12 cellular contexts compared by ENCODE assay signal in the genomic region with DNA sequence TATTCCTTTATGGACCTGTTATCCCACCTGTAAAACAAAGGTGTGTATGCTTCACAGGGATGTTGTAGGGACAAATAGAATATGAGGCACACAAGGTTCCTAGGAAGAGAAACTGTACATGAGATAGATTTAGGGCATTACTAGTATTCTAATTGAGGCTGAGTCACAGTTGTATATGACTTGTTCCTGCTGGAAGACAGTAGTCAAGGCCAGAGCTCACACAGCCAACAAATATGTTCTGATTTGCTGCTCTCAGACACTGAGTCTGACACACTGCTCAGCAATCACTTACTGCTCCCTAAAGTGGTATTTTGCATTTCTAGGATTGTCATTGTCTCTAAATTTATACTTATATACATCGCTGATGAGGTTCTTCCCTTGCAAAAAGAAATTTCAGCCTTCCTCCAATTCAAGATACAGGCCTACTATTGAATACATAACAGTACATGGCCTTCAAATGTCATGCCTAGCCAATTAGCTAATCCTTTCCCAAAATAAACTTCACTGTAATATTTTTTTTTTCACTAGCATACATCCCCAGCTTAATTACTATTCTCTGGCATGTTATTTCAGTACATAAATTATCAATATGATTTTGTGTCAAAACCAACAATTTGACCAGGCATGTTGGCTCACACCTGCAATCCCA.
DNase-seq lines count a peak whose midpoint lies in the region; ATAC-seq and TF ChIP-seq lines count a peak whose summit lies in the region.
"Had no signal": no experiment of that assay in that cellular context is flagged by ENCODE, and none has a peak within 500 bp of the region (broad histone marks: within the 10 kb centered on the region; RNA-seq: fewer than 3 reads in every experiment).

No MANE protein-coding gene starts in this region.

- H3K27ac ChIP-seq in adrenal gland, result peak overlapping the region in 4 of 5 donors; percentile 53 to 62 (median 58)
- H3K27ac ChIP-seq in heart right ventricle, result peak overlapping the region; percentile 18 to 80 (median 56)
- no peak overlapping the region for H3K27ac ChIP-seq in vagina
- H3K27ac ChIP-seq: parathyroid adenoma had no signal

- TF ChIP-seq CTCF in adrenal gland (IDR thresholded peaks at IDR 0.05) (no peak), heart right ventricle (IDR thresholded peaks at IDR 0.05) (no peak), vagina (IDR thresholded peaks at IDR 0.05) (no peak)

- H3K4me3 ChIP-seq in adrenal gland (no peak overlapping the region), heart right ventricle (no peak overlapping the region), vagina (no peak overlapping the region)
- H3K4me3 ChIP-seq: coronary artery had no signal

- H3K4me1 ChIP-seq in adrenal gland (replicated peaks in 1 of 2) (peaks cover 18 to 37% of the 10 kb centered on the region in 2 donors), heart right ventricle (peaks cover 5 to 49% (median 34%) of the 10 kb centered on the region in 9 donors), vagina (no peaks in the 10 kb centered on the region)
- H3K4me1 ChIP-seq: parathyroid adenoma had no signal

- H3K9me3 ChIP-seq in adrenal gland (replicated peaks in 1 of 3) (no peaks in the 10 kb centered on the region), heart right ventricle (no peaks in the 10 kb centered on the region), vagina (no peaks in the 10 kb centered on the region)

- DNase-seq in ELR (ENCODE audit: low read depth) (peak; percentile 78), adrenal gland (peak; percentile 47 to 80 (median 73)), heart right ventricle (no peak), sciatic nerve (ENCODE audit: low spot score) (no peak), NCI-H69 (lab: John Stamatoyannopoulos, UW) (no peak), vagina (ENCODE audit: extremely low spot score in 2 of 2) (no peak), RPMI8226 (no peak), erythroblast (lab: John Stamatoyannopoulos, UW) (no peak)
- DNase-seq: activated T-cell treated with anti-CD3 and anti-CD28 coated beads for 4 hours, NCI-H526 treated with DMSO at 0.1 percent for 48 hours had no signal

- H3K27me3 ChIP-seq in adrenal gland, result no peaks in the 10 kb centered on the region
- no peaks in the 10 kb centered on the region for H3K27me3 ChIP-seq in heart right ventricle
- H3K27me3 ChIP-seq in vagina, result no peaks in the 10 kb centered on the region

- H3K36me3 ChIP-seq in adrenal gland (replicated peaks in 1 of 2) (no peaks in the 10 kb centered on the region), heart right ventricle (peaks cover 0 to 13% (median 0%) of the 10 kb centered on the region in 9 donors), vagina (no peaks in the 10 kb centered on the region)

- 26 to 66% (median 42%) methylated on average over 1 of the region's 1 CpG for WGBS in adrenal gland, 4 donors
- WGBS in heart right ventricle, 2 donors, result 34 to 43% methylated on average over 1 of the region's 1 CpG

- intact Hi-C loops in adrenal gland (cut with DNase I), result no loop called here
- intact Hi-C loops in heart right ventricle (cut with DNase I), result loop anchor here in 6 of 10 donors (5.0 to 10.0 kb wide), 4 partner anchors 51 to 801 kb away; no protein-coding TSS in a partner anchor
- intact Hi-C loops in sciatic nerve (cut with DNase I), result no loop called here
- intact Hi-C loops in vagina (cut with DNase I), result no loop called here

- TF ChIP-seq POLR2A in adrenal gland (IDR thresholded peaks at IDR 0.05), result no peak
- no peak for TF ChIP-seq POLR2A in vagina (IDR thresholded peaks at IDR 0.05)
- TF ChIP-seq POLR2A in erythroblast (IDR thresholded peaks at IDR 0.05; ENCODE audit: low read length), result no peak

- ATAC-seq in heart right ventricle, result peak; percentile 56 to 86 (median 78)
- ATAC-seq in sciatic nerve, result peak; percentile 38

Comparison
In these comparisons a context has a peak if more than half of its experiments do, and no peak if none do; other contexts are left out.
1. DNase-seq: peak in ELR (single experiment) and adrenal gland (7 of 7); none in heart right ventricle (0 of 2), sciatic nerve (single experiment), NCI-H69 (single experiment), vagina (0 of 2), RPMI8226 (single experiment) and erythroblast (0 of 2).
2. intact Hi-C loops: an anchor here in heart right ventricle (5.0 to 10.0 kb wide); none called in adrenal gland, sciatic nerve and vagina.